Comparison of ENCODE assay signal across 8 cellular contexts in the genomic region with DNA sequence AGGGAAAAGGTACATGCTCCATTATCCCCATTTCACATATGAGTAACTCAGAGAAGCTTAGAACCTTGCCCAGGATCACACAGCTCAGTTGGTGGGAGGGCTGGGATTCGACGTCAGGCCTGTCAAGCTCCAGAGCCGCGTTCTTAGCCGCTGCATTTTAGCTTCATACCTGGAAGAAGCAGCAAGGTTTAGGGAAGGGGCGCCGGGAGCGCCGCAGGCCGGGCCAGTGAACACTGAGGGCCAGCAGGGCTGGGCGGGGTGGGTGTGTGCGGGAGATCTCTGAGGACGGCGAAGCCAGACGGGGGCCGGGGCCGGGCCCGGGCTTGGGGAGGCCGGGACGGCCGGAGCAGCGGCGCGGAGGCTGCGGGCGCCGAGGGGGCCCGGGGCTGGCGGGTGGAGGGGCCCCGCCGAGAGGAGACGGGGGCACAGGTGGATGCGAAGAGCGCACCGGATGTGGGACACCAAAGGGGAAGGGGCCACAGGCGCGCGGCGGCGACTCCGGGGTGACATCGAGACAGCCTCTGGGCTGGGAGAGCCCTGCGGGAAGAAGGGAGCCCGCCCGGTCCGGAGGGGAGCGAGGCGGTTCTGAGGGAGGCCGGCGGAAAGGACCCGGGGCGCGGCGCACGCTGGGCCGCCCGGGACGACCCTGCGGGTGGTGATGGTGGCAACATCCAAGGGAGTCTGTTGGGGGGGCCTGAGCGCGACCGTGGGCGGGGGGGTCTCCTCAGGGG. TPM values are rescaled to one million over a fixed set of nuclear protein-coding genes. Genes with fewer than 3 reads are reported as not detected.
DNase-seq lines count a peak whose midpoint lies in the region; ATAC-seq, FAIRE-seq and TF ChIP-seq lines count a peak whose summit lies in the region.

No MANE protein-coding gene starts in this region.

- DNase-seq in NOMO-1 treated with DMSO at 0.1 percent for 48 hours (lab: John Stamatoyannopoulos, UW; ENCODE audit: unreplicated experiment) = peak; percentile 39
- DNase-seq in NOMO-1 treated with dmso at 0.1 percent for 144 hours (lab: John Stamatoyannopoulos, UW; ENCODE audit: unreplicated experiment) = no peak
- peak in 3 of 4 donors; percentile 29 to 33 (median 31) for DNase-seq in body of pancreas
- DNase-seq in kidney glomerular epithelial cell (lab: John Stamatoyannopoulos, UW) = peak; percentile 16
- peak; percentile 29 to 33 for DNase-seq in stimulated activated CD4-positive, alpha-beta T cell treated with anti-CD3 and anti-CD28 coated beads, Interleukin-4, amount 100 ng/mL, for 48 hours (ENCODE audit: low read depth in 2 of 2)
- DNase-seq in D721Med (ENCODE audit: insufficient read length, low spot score) = no peak

- no peaks in the 10 kb centered on the region for H3K27me3 ChIP-seq in body of pancreas

- H3K36me3 Mint-ChIP-seq in T-helper 1 cell treated with Interleukin-12 subunit alpha and Interleukin-12 subunit beta and Interleukin-4 antibody, amounts not matched to agents 30 μg/mL and 1 μg/mL, for 36 hours (ENCODE audit: low read depth) = peaks cover 54% of the 10 kb centered on the region

- H3K4me3 Mint-ChIP-seq in T-helper 1 cell treated with Interleukin-12 subunit alpha and Interleukin-12 subunit beta and Interleukin-4 antibody, amounts not matched to agents 30 μg/mL and 1 μg/mL, for 36 hours = peak overlapping the region; percentile 94

- no peak for FAIRE-seq in D721Med (lab: Jason Lieb, UNC)

- peaks cover 0 to 11% of the 10 kb centered on the region in 2 donors for H3K36me3 ChIP-seq in body of pancreas (replicated peaks in 1 of 2; ENCODE audit: insufficient read depth in 1 of 2, low read depth in 2 of 2)

- peaks cover 33% of the 10 kb centered on the region for H3K4me1 Mint-ChIP-seq in T-helper 1 cell treated with Interleukin-12 subunit alpha and Interleukin-12 subunit beta and Interleukin-4 antibody, amounts not matched to agents 30 μg/mL and 1 μg/mL, for 36 hours (ENCODE audit: low read depth)

- intact Hi-C loops in body of pancreas (cut with DNase I) = no loop called here

- peak overlapping the region; percentile 64 to 94 (median 86) for H3K27ac ChIP-seq in body of pancreas

- peak; percentile 28 for ATAC-seq in HG03097 (IDR thresholded peaks at IDR 0.05; ENCODE audit: low FRiP score, unreplicated experiment)
- ATAC-seq in body of pancreas = peak; percentile 17

- H3K9me3 Mint-ChIP-seq in T-helper 1 cell treated with Interleukin-12 subunit alpha and Interleukin-12 subunit beta and Interleukin-4 antibody, amounts not matched to agents 30 μg/mL and 1 μg/mL, for 36 hours = no peaks in the 10 kb centered on the region

- H3K9me3 ChIP-seq in body of pancreas = no peaks in the 10 kb centered on the region

- H3K4me1 ChIP-seq in body of pancreas = peaks cover 31% of the 10 kb centered on the region

- no peak for TF ChIP-seq CTCF in body of pancreas (IDR thresholded peaks at IDR 0.05)
- no peak for TF ChIP-seq CTCF in D721Med (IDR thresholded peaks at IDR 0.05; ENCODE audit: insufficient read depth, missing control alignments)

- no peak for TF ChIP-seq POLR2A in body of pancreas (IDR thresholded peaks at IDR 0.05)

- 0 to 1% methylated on average over 15 to 63 of the region's 63 CpGs for WGBS in body of pancreas, 2 donors

- no peaks in the 10 kb centered on the region for H3K27me3 Mint-ChIP-seq in T-helper 1 cell treated with Interleukin-12 subunit alpha and Interleukin-12 subunit beta and Interleukin-4 antibody, amounts not matched to agents 30 μg/mL and 1 μg/mL, for 36 hours (ENCODE audit: low read depth)

- H3K27ac Mint-ChIP-seq in T-helper 1 cell treated with Interleukin-12 subunit alpha and Interleukin-12 subunit beta and Interleukin-4 antibody, amounts not matched to agents 30 μg/mL and 1 μg/mL, for 36 hours = peak overlapping the region; percentile 98

- peak overlapping the region; percentile 83 to 96 for H3K4me3 ChIP-seq in body of pancreas

RNA-seq across cellular contexts. Expression of a gene that starts 0.5 kb away (rescaled TPM):
- total RNA-seq in body of pancreas = 10 to 100 TPM; 21.1 to 25.4 TPM

RNA-seq across cellular contexts. Expression of a gene that starts 25.5 kb away (rescaled TPM):
- 10 to 100 TPM; 34.5 to 70.9 TPM for total RNA-seq in body of pancreas

RNA-seq across cellular contexts. Expression of a gene that starts 29.1 kb away (rescaled TPM):
- total RNA-seq in body of pancreas = 10 to 100 TPM in 1 of 2 donors, 1 to 10 TPM in 1; 9.3 to 15.8 TPM

Comparison
In these comparisons a context has a peak if more than half of its experiments do, and no peak if none do; other contexts are left out.
1. DNase-seq: peak in NOMO-1 treated with DMSO at 0.1 percent for 48 hours (single experiment), body of pancreas (3 of 4), kidney glomerular epithelial cell (single experiment) and stimulated activated CD4-positive, alpha-beta T cell treated with anti-CD3 and anti-CD28 coated beads, Interleukin-4, amount 100 ng/mL, for 48 hours (2 of 2); none in NOMO-1 treated with dmso at 0.1 percent for 144 hours (single experiment) and D721Med (single experiment).